ENCODE assay signal across 23 cellular contexts in genomic region chr22:38282397-38282796, GRCh38. TPM values are rescaled to one million over a fixed set of nuclear protein-coding genes. Genes with fewer than 3 reads are reported as not detected.
DNase-seq lines count a peak whose midpoint lies in the region; ATAC-seq, FAIRE-seq and TF ChIP-seq lines count a peak whose summit lies in the region.
"Had no signal": no experiment of that assay in that cellular context is flagged by ENCODE, and none has a peak within 500 bp of the region (broad histone marks: within the 10 kb centered on the region; RNA-seq: fewer than 3 reads in every experiment).

No MANE protein-coding gene starts in this region.

- H3K36me3 Mint-ChIP-seq in Caco-2 (ENCODE audit: insufficient read depth, unreplicated experiment) (peaks cover 20% of the 10 kb centered on the region), progenitor cell of endocrine pancreas (ENCODE audit: insufficient read depth) (no peaks in the 10 kb centered on the region)
- H3K36me3 Mint-ChIP-seq: activated naive CD4-positive, alpha-beta T cell treated with anti-CD3 and anti-CD28 coated beads, Interleukin-2, amount 10 ng/mL, durations not matched to agents 7 days and 5 days had no signal

- H3K27me3 Mint-ChIP-seq in Caco-2 (ENCODE audit: insufficient read depth, unreplicated experiment) (no peaks in the 10 kb centered on the region), progenitor cell of endocrine pancreas (no peaks in the 10 kb centered on the region)

- H3K27ac ChIP-seq in RWPE2 (ENCODE audit: poor library complexity, severe bottlenecking) (peak overlapping the region; percentile 71), kidney (ENCODE audit: low read depth in 2 of 2, low read length in 2 of 2) (no peak overlapping the region)
- H3K27ac ChIP-seq: neutrophil had no signal

- H3K9ac ChIP-seq in kidney (ENCODE audit: low read length in 2 of 2), result no peak overlapping the region

- POLR2A ChIA-PET in Caco-2 (lab: Charles Lee), result interaction anchor here (1.6 kb wide), 1 partner anchor 24 kb away, joined by 3 read pairs; no protein-coding TSS in a partner anchor

- H3K27ac Mint-ChIP-seq in Caco-2 (ENCODE audit: unreplicated experiment), result peak overlapping the region; percentile 88
- H3K27ac Mint-ChIP-seq in progenitor cell of endocrine pancreas, result peak overlapping the region; percentile 93
- H3K27ac Mint-ChIP-seq: activated naive CD4-positive, alpha-beta T cell treated with anti-CD3 and anti-CD28 coated beads, Interleukin-2, amount 10 ng/mL, durations not matched to agents 7 days and 5 days had no signal

- H3K9me3 Mint-ChIP-seq in Caco-2 (ENCODE audit: unreplicated experiment), result no peaks in the 10 kb centered on the region
- H3K9me3 Mint-ChIP-seq in progenitor cell of endocrine pancreas (ENCODE audit: low read depth), result no peaks in the 10 kb centered on the region
- H3K9me3 Mint-ChIP-seq: activated naive CD4-positive, alpha-beta T cell treated with anti-CD3 and anti-CD28 coated beads, Interleukin-2, amount 10 ng/mL, durations not matched to agents 7 days and 5 days; activated T-cell treated with anti-CD3 and anti-CD28 coated beads, Interleukin-2, amount 50 U/mL, for 4 hours; stimulated activated naive CD8-positive, alpha-beta T cell treated with anti-CD3 and anti-CD28 coated beads, Interleukin-15, amount 100 ng/mL, for 72 hours had no signal

- H3K4me3 ChIP-seq in Caco-2 (ENCODE audit: low read depth, low read length), result no peak overlapping the region
- no peak overlapping the region for H3K4me3 ChIP-seq in RWPE2 (ENCODE audit: severe bottlenecking)
- H3K4me3 ChIP-seq in fibroblast of mammary gland (ENCODE audit: control insufficient read depth, low read depth, low read length), result no peak overlapping the region
- H3K4me3 ChIP-seq in kidney (ENCODE audit: low read length in 2 of 2), result no peak overlapping the region
- H3K4me3 ChIP-seq: left lung, spleen had no signal

- H3K27me3 ChIP-seq in Caco-2 (replicated peaks; ENCODE audit: control insufficient read depth, insufficient read depth, low read length), result no peaks in the 10 kb centered on the region
- H3K27me3 ChIP-seq in RWPE2 (ENCODE audit: insufficient read depth, poor library complexity, severe bottlenecking), result no peaks in the 10 kb centered on the region
- H3K27me3 ChIP-seq: left lung, neutrophil, spleen had no signal

- BruUV-seq in Caco-2 (replicated peaks; lab: Mats Ljungman, UMichigan), result no TSS peak

- no peak for DNase-seq in Caco-2
- DNase-seq in RWPE2 (ENCODE audit: low spot score), result no peak
- DNase-seq in fibroblast of mammary gland (ENCODE audit: low read depth), result peak; percentile 74
- DNase-seq in progenitor cell of endocrine pancreas (ENCODE audit: low spot score, unreplicated experiment), result no peak
- no peak for DNase-seq in Ammon's horn (ENCODE audit: low spot score)
- no peak for DNase-seq in kidney
- DNase-seq in DMS 273 treated with DMSO at 0.1 percent for 48 hours (lab: John Stamatoyannopoulos, UW), result no peak
- DNase-seq: activated CD8-positive, alpha-beta memory T cell treated with anti-CD3 and anti-CD28 coated beads for 24 hours; activated naive CD4-positive, alpha-beta T cell treated with anti-CD3 and anti-CD28 coated beads, Interleukin-2, amount 10 ng/mL, durations not matched to agents 7 days and 5 days; activated T-cell treated with anti-CD3 and anti-CD28 coated beads, Interleukin-2, amount 50 U/mL, for 4 hours; aorta; effector CD8-positive, alpha-beta T cell; NCI-H1436; NCI-H524 treated with DMSO at 0.1 percent for 48 hours; RPMI8226; spleen; stimulated activated CD4-positive, alpha-beta T cell treated with anti-CD3 and anti-CD28 coated beads, Interleukin-4, amount 100 ng/mL, for 24 hours; stimulated activated naive CD8-positive, alpha-beta T cell treated with anti-CD3 and anti-CD28 coated beads, Interleukin-15, amount 100 ng/mL, for 72 hours had no signal

- H3K4me3 Mint-ChIP-seq in Caco-2 (ENCODE audit: unreplicated experiment) (no peak overlapping the region), progenitor cell of endocrine pancreas (ENCODE audit: low read depth) (no peak overlapping the region)
- H3K4me3 Mint-ChIP-seq: activated naive CD4-positive, alpha-beta T cell treated with anti-CD3 and anti-CD28 coated beads, Interleukin-2, amount 10 ng/mL, durations not matched to agents 7 days and 5 days; activated T-cell treated with anti-CD3 and anti-CD28 coated beads, Interleukin-2, amount 50 U/mL, for 4 hours; stimulated activated naive CD8-positive, alpha-beta T cell treated with anti-CD3 and anti-CD28 coated beads, Interleukin-15, amount 100 ng/mL, for 72 hours had no signal

- no peaks in the 10 kb centered on the region for H3K36me3 ChIP-seq in Caco-2 (ENCODE audit: control insufficient read depth, insufficient read depth, low read length)
- H3K36me3 ChIP-seq in RWPE2 (ENCODE audit: low read depth), result peaks cover 11% of the 10 kb centered on the region
- no peaks in the 10 kb centered on the region for H3K36me3 ChIP-seq in kidney (ENCODE audit: control insufficient read depth in 1 of 2, insufficient read depth in 2 of 2, low read length in 2 of 2)
- H3K36me3 ChIP-seq: left lung, neutrophil, spleen had no signal

- TF ChIP-seq CTCF in Caco-2 (IDR thresholded peaks at IDR 0.05; ENCODE audit: insufficient read depth in 1 of 2, low read depth in 1 of 2, low read length in 1 of 2, severe bottlenecking in 1 of 2, unreplicated experiment in 1 of 2) (no peak), RWPE2 (IDR thresholded peaks at IDR 0.05; ENCODE audit: poor library complexity, severe bottlenecking) (no peak), fibroblast of mammary gland (conservative IDR thresholded peaks at IDR 0.05; ENCODE audit: control insufficient read depth, insufficient read depth, low read depth, low read length) (no peak), progenitor cell of endocrine pancreas (IDR thresholded peaks at IDR 0.05; ENCODE audit: unreplicated experiment) (no peak), kidney (IDR thresholded peaks at IDR 0.05; ENCODE audit: borderline replicate concordance, extremely low read depth, insufficient read depth) (no peak)

- ATAC-seq in RWPE2 (ENCODE audit: low read depth) (no peak), GM21528 (IDR thresholded peaks at IDR 0.05; ENCODE audit: low FRiP score, unreplicated experiment) (no peak)
- ATAC-seq: activated T-cell treated with anti-CD3 and anti-CD28 coated beads, Interleukin-2, amount 50 U/mL, for 4 hours; stimulated activated naive CD8-positive, alpha-beta T cell treated with anti-CD3 and anti-CD28 coated beads, Interleukin-15, amount 100 ng/mL, for 72 hours had no signal

- intact Hi-C loops in Caco-2 (cut with micrococcal nuclease; ENCODE audit: unreplicated experiment), result no loop called here
- intact Hi-C loops in kidney (cut with DNase I), result no loop called here

- H3K9me3 ChIP-seq in Caco-2, result no peaks in the 10 kb centered on the region
- H3K9me3 ChIP-seq in RWPE2 (ENCODE audit: severe bottlenecking), result no peaks in the 10 kb centered on the region
- H3K9me3 ChIP-seq in kidney (ENCODE audit: control insufficient read depth in 1 of 2, low read length in 2 of 2), result no peaks in the 10 kb centered on the region
- H3K9me3 ChIP-seq: left lung, neutrophil, spleen had no signal

- CTCF ChIA-PET in Caco-2 (lab: Charles Lee), result no interaction called here

- H3K4me1 ChIP-seq in Caco-2, result peaks cover 37% of the 10 kb centered on the region
- H3K4me1 ChIP-seq in RWPE2 (ENCODE audit: insufficient read depth, poor library complexity, severe bottlenecking), result peaks cover 17% of the 10 kb centered on the region
- H3K4me1 ChIP-seq in kidney (ENCODE audit: control insufficient read depth in 1 of 2, insufficient read depth in 1 of 2, low read depth in 1 of 2, low read length in 2 of 2), result no peaks in the 10 kb centered on the region

- no peak for FAIRE-seq in kidney (lab: Jason Lieb, UNC)
- FAIRE-seq: GM12892, H1 had no signal

- H3K4me1 Mint-ChIP-seq in Caco-2 (ENCODE audit: low read depth, unreplicated experiment) (peaks cover 22% of the 10 kb centered on the region), progenitor cell of endocrine pancreas (ENCODE audit: low read depth) (peaks cover 19% of the 10 kb centered on the region)
- H3K4me1 Mint-ChIP-seq: activated naive CD4-positive, alpha-beta T cell treated with anti-CD3 and anti-CD28 coated beads, Interleukin-2, amount 10 ng/mL, durations not matched to agents 7 days and 5 days; stimulated activated naive CD8-positive, alpha-beta T cell treated with anti-CD3 and anti-CD28 coated beads, Interleukin-15, amount 100 ng/mL, for 72 hours had no signal

RNA-seq across cellular contexts. Expression of gene TMEM184B, which starts 9.6 kb away (rescaled TPM):
- 52.4 and 53.3 TPM in 2 replicates for total RNA-seq in Caco-2 (2022)
- total RNA-seq in progenitor cell of endocrine pancreas, result 67.3 and 71.7 TPM in 2 replicates
- total RNA-seq in kidney, result 54.1 TPM
- 22.9 TPM for polyA plus RNA-seq in kidney (ENCODE audit: insufficient read depth, low read depth, low replicate concordance)

RNA-seq across cellular contexts. Expression of gene CSNK1E, which starts 34.8 kb away (rescaled TPM):
- total RNA-seq in Caco-2 (2022), result 129 and 139 TPM in 2 replicates
- 246 and 250 TPM in 2 replicates for total RNA-seq in progenitor cell of endocrine pancreas
- 101 TPM for total RNA-seq in kidney
- 33.6 TPM for polyA plus RNA-seq in kidney (ENCODE audit: insufficient read depth, low read depth, low replicate concordance)
